In the genomic region with DNA sequence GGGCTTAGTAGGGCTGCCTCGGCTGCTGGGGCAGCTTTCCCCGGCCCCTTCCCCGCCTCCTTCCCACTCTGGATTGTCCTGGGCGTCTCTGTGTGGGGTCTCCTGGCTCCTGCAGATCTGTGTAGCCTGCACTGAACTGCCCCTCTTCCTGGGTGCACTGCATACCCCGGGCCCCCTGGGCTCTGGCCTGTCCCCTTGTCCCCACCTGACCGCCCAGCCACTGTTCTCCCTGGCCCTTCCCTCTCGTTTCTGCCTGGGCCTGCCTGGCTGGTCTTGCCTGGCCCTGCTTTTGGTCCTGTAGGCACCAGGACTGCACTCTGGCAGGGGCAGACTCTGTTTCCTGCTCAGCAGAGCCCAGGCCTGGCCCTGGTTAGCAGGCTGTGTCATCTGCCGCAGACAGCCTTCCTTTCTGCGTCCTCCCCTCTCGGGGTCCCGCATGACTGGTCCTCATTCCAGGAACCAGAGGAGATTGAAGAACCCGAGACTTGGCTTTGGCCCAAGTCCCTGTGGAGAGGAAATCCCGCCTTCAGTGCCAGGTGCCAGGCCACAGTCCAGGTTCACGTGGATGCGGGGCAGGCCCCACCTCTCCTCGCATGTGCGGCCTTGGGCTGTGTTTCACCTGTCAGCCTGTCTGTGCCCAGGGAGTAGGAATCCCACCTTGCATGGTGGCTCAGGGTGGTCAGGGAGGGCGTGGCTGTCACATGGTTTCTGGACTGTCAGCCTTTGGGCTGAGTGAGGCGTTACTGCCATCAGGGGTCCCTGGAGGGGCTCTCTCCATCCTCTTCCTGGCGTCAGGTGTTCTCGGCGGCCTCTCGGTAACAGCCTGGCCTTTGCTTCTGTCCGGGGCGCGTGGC, we compare ENCODE assay signal across 9 cellular contexts. TPM values are rescaled to one million over a fixed set of nuclear protein-coding genes. Genes with fewer than 3 reads are reported as not detected.
DNase-seq lines count a peak whose midpoint lies in the region; ATAC-seq and FAIRE-seq lines count a peak whose summit lies in the region.
"Had no signal": no experiment of that assay in that cellular context is flagged by ENCODE, and none has a peak within 500 bp of the region (broad histone marks: within the 10 kb centered on the region; RNA-seq: fewer than 3 reads in every experiment).

No MANE protein-coding gene starts in this region.

- DNase-seq in Right ventricle myocardium superior: peak; percentile 48
- DNase-seq in left cardiac atrium: no peak
- DNase-seq in RCC 7860 (ENCODE audit: low spot score): peak; percentile 70
- peak; percentile 73 for DNase-seq in left lobe of liver (ENCODE audit: low spot score)
- DNase-seq in HuH-7.5 (ENCODE audit: low spot score): no peak
- DNase-seq: activated CD4-positive, CD25-positive, alpha-beta regulatory T cell had no signal

- intact Hi-C loops in Right ventricle myocardium superior (cut with DNase I) (no loop called here), left cardiac atrium (cut with DNase I) (no loop called here)

- ATAC-seq in Right ventricle myocardium superior (ENCODE audit: poor library complexity): no peak
- no peak for ATAC-seq in left cardiac atrium
- ATAC-seq in left lobe of liver: peak; percentile 78
- no peak for ATAC-seq in GM19397 (IDR thresholded peaks at IDR 0.05; ENCODE audit: unreplicated experiment)
- ATAC-seq in GM18517 (IDR thresholded peaks at IDR 0.05; ENCODE audit: unreplicated experiment): no peak
- ATAC-seq in GM18870 (IDR thresholded peaks at IDR 0.05; ENCODE audit: unreplicated experiment): no peak

- FAIRE-seq in RCC 7860 (lab: Jason Lieb, UNC): peak; percentile 60

RNA-seq across cellular contexts. Expression of a gene that starts 9.2 kb away (rescaled TPM):
- 99.1 TPM for total RNA-seq in Right ventricle myocardium superior
- 10 to 100 TPM; 74.4 to 95.3 TPM for total RNA-seq in left cardiac atrium
- total RNA-seq in left lobe of liver: 18.3 TPM

Comparison
In these comparisons a context has a peak if more than half of its experiments do, and no peak if none do; other contexts are left out.
1. DNase-seq: peak in Right ventricle myocardium superior (single experiment), RCC 7860 (single experiment) and left lobe of liver (single experiment); none in left cardiac atrium (single experiment) and HuH-7.5 (single experiment).